Comparison of ENCODE assay signal across 1 cellular context in genomic region chrX:48794340-48794920, GRCh38.
TF ChIP-seq lines count a peak whose summit lies in the region.

No MANE protein-coding gene starts in this region.

TF ChIP-seq in HCT116, 20 proteins besides CTCF, POLR2A, EP300 and RAD21:
- TF ChIP-seq SIN3A (IDR thresholded peaks at IDR 0.05; ENCODE audit: low read depth) (no peak), POLR2AphosphoS5 (IDR thresholded peaks at IDR 0.05; ENCODE audit: low read depth, low read length) (no peak), EZH2 (IDR thresholded peaks at IDR 0.05) (no peak), TCF7L2 (IDR thresholded peaks at IDR 0.05; ENCODE audit: borderline replicate concordance, extremely low read depth, insufficient read depth, insufficient read length) (no peak), REST (IDR thresholded peaks at IDR 0.05; ENCODE audit: low read depth) (no peak), ELF1 (IDR thresholded peaks at IDR 0.05; ENCODE audit: borderline replicate concordance, low read depth) (no peak), SRF (IDR thresholded peaks at IDR 0.05; ENCODE audit: low read depth) (no peak), CEBPB (IDR thresholded peaks at IDR 0.05; ENCODE audit: low read depth) (no peak), ZNF274 (IDR thresholded peaks at IDR 0.05; ENCODE audit: low read depth, low read length) (no peak), ZBTB33 (IDR thresholded peaks at IDR 0.05; ENCODE audit: extremely low read depth, insufficient replicate concordance, low read length) (no peak)
- TF ChIP-seq, protein P1, sequence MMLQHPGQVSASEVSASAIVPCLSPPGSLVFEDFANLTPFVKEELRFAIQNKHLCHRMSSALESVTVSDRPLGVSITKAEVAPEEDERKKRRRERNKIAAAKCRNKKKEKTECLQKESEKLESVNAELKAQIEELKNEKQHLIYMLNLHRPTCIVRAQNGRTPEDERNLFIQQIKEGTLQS (IDR thresholded peaks at IDR 0.05), result no peak
- TF ChIP-seq, protein P2, sequence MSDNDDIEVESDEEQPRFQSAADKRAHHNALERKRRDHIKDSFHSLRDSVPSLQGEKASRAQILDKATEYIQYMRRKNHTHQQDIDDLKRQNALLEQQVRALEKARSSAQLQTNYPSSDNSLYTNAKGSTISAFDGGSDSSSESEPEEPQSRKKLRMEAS (IDR thresholded peaks at IDR 0.05), result no peak
